Comparison of ENCODE assay signal across 1 cellular context in the genomic region with DNA sequence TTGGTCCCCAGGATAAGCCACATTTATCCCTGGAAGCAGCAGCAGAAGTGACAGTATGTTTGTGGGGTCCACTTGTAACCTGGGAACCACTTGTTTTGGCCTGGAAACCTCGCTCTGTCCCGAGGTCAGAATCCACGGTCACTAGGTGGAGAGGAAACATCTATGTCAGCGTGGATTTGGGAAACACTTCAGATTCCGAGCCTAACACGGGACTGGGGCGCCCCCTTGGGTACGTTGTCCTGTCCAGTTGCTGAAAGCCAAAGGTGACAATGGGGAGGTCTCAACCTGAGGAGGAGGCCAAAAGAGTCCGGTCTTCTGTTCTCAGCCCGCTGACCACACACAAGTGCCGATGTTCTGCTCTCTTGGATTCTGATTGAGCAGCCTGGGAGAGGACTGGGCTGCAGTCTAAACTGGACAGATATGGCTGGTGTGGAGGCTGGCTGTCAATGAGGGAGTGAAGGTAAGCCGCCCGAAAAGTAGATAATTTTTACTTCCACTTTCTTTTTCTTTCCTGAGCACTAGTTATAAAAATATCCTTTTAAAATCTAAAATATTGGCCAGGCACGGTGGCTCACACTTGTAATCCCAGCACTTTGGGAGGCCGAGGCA.
TF ChIP-seq lines count a peak whose summit lies in the region.

No MANE protein-coding gene starts in this region.

TF ChIP-seq in SK-N-SH, 30 proteins besides CTCF, POLR2A, EP300 and RAD21 (continued from another document):
- TF ChIP-seq SMC3 (IDR thresholded peaks at IDR 0.05; ENCODE audit: low read depth, low read length) (no peak), FOXJ3 (CRISPR knock-in tag; IDR thresholded peaks at IDR 0.05) (no peak), USF2 (IDR thresholded peaks at IDR 0.05; ENCODE audit: borderline replicate concordance, low read depth, low read length) (no peak), MAX (IDR thresholded peaks at IDR 0.05; ENCODE audit: low read depth) (no peak), NRF1 (IDR thresholded peaks at IDR 0.05; ENCODE audit: low read depth, low read length) (no peak), JUND (IDR thresholded peaks at IDR 0.05) (no peak), TCF12 (IDR thresholded peaks at IDR 0.05) (no peak), RCOR1 (IDR thresholded peaks at IDR 0.05; ENCODE audit: low read length) (no peak), PBX3 (IDR thresholded peaks at IDR 0.05) (no peak)
